ENCODE assay signal across 8 cellular contexts in the genomic region with DNA sequence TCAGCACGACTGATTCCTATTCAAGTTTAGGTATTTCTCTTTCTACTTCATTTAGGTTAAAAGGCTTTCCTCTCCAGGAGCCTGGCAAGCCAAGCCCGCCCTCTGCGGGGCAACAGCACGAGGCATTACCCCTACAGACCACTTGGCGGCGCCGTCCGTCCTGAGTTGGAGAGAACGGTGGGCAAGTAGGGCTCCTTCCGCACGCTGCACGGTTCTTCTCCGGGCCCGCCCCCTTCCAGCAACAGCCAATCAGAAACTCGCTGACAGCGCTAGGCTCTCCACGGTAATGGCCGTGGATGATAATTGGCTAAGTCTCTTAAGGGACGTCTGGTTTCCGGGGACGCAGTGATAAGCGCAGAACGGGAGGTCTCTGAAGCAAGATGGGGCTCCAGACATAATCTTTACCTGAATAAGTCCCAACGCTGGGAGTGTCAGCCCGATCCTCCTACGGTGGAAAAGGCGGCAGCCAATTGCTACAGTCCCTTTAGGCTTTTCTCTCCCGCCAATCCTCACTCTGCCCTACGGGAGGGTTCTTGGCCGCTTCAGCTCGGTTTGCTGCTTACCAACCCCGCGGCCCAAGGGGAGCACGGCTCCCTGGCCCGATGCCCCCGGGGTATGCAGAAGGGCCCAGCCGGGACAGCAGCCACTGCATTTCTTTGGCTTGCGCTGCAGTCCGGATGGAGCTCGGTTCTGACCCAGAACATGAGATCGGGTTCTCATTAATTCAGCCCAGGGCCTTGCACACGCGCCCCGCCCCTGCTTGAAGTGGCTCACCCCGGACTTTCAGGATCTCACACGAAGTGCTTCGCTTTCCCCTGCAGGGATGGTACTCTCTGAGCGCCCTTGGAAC.
DNase-seq lines count a peak whose midpoint lies in the region; ATAC-seq and TF ChIP-seq lines count a peak whose summit lies in the region.

No MANE protein-coding gene starts in this region.

- peak overlapping the region; percentile 93 for H3K4me3 Mint-ChIP-seq in activated naive CD8-positive, alpha-beta T cell treated with anti-CD3 and anti-CD28 coated beads, Interleukin-2, amount 10 ng/mL, durations not matched to agents 7 days and 5 days

- H3K36me3 Mint-ChIP-seq in activated naive CD8-positive, alpha-beta T cell treated with anti-CD3 and anti-CD28 coated beads, Interleukin-2, amount 10 ng/mL, durations not matched to agents 7 days and 5 days: no peaks in the 10 kb centered on the region

- TF ChIP-seq CTCF in GM10248 (IDR thresholded peaks at IDR 0.05; ENCODE audit: control extremely low read depth, extremely low read depth, low read depth, missing control alignments): peak; percentile 99
- TF ChIP-seq CTCF in ovary (IDR thresholded peaks at IDR 0.05): peak; percentile 93 to 98 (median 97)
- TF ChIP-seq CTCF in tibial artery (IDR thresholded peaks at IDR 0.05): peak; percentile 86 to 95

- peak; percentile 8 for TF ChIP-seq POLR2A in ovary (IDR thresholded peaks at IDR 0.05)

- H3K27me3 Mint-ChIP-seq in activated naive CD8-positive, alpha-beta T cell treated with anti-CD3 and anti-CD28 coated beads, Interleukin-2, amount 10 ng/mL, durations not matched to agents 7 days and 5 days: peaks cover 5% of the 10 kb centered on the region

- H3K27ac ChIP-seq in ovary: peak overlapping the region; percentile 17 to 70
- H3K27ac ChIP-seq in tibial artery: peak overlapping the region; percentile 74 to 87

- CTCF ChIA-PET in GM10248 (lab: Yijun Ruan, JAX): interaction anchor here (0.7 to 18.5 kb wide), 18 partner anchors 9 to 272 kb away, joined by 3 to 420 read pairs (median 4); no protein-coding TSS in a partner anchor

- H3K27ac Mint-ChIP-seq in activated naive CD8-positive, alpha-beta T cell treated with anti-CD3 and anti-CD28 coated beads, Interleukin-2, amount 10 ng/mL, durations not matched to agents 7 days and 5 days: peak overlapping the region; percentile 93

- H3K36me3 ChIP-seq in ovary (no peaks in the 10 kb centered on the region), tibial artery (no peaks in the 10 kb centered on the region)

- POLR2A ChIA-PET in GM10248 (lab: Yijun Ruan, JAX): no interaction called here
- POLR2A ChIA-PET in activated naive CD8-positive, alpha-beta T cell treated with anti-CD3 and anti-CD28 coated beads, Interleukin-2, amount 10 ng/mL, durations not matched to agents 7 days and 5 days (lab: Charles Lee): interaction anchor here (0.6 kb wide), 2 partner anchors 331 to 1192 kb away, joined by 3 to 4 read pairs; no protein-coding TSS in a partner anchor

- H3K4me1 ChIP-seq in ovary (ENCODE audit: insufficient read depth): peaks cover 4% of the 10 kb centered on the region
- H3K4me1 ChIP-seq in tibial artery: peaks cover 0 to 12% (median 8%) of the 10 kb centered on the region in 4 donors

- no peak for TF ChIP-seq EP300 in ovary (IDR thresholded peaks at IDR 0.05)

- peaks cover 5% of the 10 kb centered on the region for H3K4me1 Mint-ChIP-seq in activated naive CD8-positive, alpha-beta T cell treated with anti-CD3 and anti-CD28 coated beads, Interleukin-2, amount 10 ng/mL, durations not matched to agents 7 days and 5 days

- DNase-seq in GM10248 (ENCODE audit: extremely low spot score): peak; percentile 94
- peak; percentile 89 for DNase-seq in NCI-H1048 (lab: John Stamatoyannopoulos, UW)
- peak; percentile 97 for DNase-seq in activated naive CD8-positive, alpha-beta T cell treated with anti-CD3 and anti-CD28 coated beads, Interleukin-2, amount 10 ng/mL, durations not matched to agents 7 days and 5 days
- peak; percentile 94 for DNase-seq in Right ventricle myocardium inferior (ENCODE audit: missing footprints)
- DNase-seq in ovary: peak; percentile 95 to 98 (median 97)
- peak; percentile 93 to 98 for DNase-seq in tibial artery

- H3K4me3 ChIP-seq in ovary (peak overlapping the region; percentile 82), tibial artery (peak overlapping the region; percentile 66 to 89)

- H3K9me3 Mint-ChIP-seq in activated naive CD8-positive, alpha-beta T cell treated with anti-CD3 and anti-CD28 coated beads, Interleukin-2, amount 10 ng/mL, durations not matched to agents 7 days and 5 days: no peaks in the 10 kb centered on the region

- WGBS in ovary, 3 donors: 0 to 1% (median 1%) methylated on average over 48 of the region's 48 CpGs

- intact Hi-C loops in Right ventricle myocardium inferior (cut with DNase I): no loop called here
- intact Hi-C loops in ovary (cut with DNase I): no loop called here
- intact Hi-C loops in tibial artery (cut with DNase I; ENCODE audit: low total_unique reads): no loop called here

- H3K9me3 ChIP-seq in ovary (no peaks in the 10 kb centered on the region), tibial artery (no peaks in the 10 kb centered on the region)

- ATAC-seq in HG02571 (IDR thresholded peaks at IDR 0.05; ENCODE audit: unreplicated experiment) (peak; percentile 100), SK-N-SH treated with all-trans-retinoic acid at 6 μM for 48 hours (peak; percentile 100), Right ventricle myocardium inferior (peak; percentile 99)
- ATAC-seq in activated naive CD8-positive, alpha-beta T cell treated with anti-CD3 and anti-CD28 coated beads, Interleukin-2, amount 10 ng/mL, durations not matched to agents 7 days and 5 days (ENCODE audit: low read depth): peak; percentile 100

- H3K27me3 ChIP-seq in ovary: no peaks in the 10 kb centered on the region
- H3K27me3 ChIP-seq in tibial artery: peaks cover 0 to 8% of the 10 kb centered on the region in 2 donors

TF ChIP-seq in SK-N-SH treated with all-trans-retinoic acid at 6 μM for 48 hours, 23 proteins besides CTCF, POLR2A, EP300 and RAD21:
- TF ChIP-seq ZFP3 (CRISPR knock-in tag; IDR thresholded peaks at IDR 0.05): 0 out of 2 replicates have a peak, but pooled peaks have one; percentile 41
- TF ChIP-seq, protein P1, sequence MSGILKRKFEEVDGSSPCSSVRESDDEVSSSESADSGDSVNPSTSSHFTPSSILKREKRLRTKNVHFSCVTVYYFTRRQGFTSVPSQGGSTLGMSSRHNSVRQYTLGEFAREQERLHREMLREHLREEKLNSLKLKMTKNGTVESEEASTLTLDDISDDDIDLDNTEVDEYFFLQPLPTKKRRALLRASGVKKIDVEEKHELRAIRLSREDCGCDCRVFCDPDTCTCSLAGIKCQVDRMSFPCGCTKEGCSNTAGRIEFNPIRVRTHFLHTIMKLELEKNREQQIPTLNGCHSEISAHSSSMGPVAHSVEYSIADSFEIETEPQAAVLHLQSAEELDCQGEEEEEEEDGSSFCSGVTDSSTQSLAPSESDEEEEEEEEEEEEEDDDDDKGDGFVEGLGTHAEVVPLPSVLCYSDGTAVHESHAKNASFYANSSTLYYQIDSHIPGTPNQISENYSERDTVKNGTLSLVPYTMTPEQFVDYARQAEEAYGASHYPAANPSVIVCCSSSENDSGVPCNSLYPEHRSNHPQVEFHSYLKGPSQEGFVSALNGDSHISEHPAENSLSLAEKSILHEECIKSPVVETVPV (CRISPR knock-in tag; IDR thresholded peaks at IDR 0.05): 0 out of 2 replicates have a peak, but pooled peaks have one; percentile 17
- TF ChIP-seq ZNF565 (CRISPR knock-in tag; conservative IDR thresholded peaks at IDR 0.05; ENCODE audit: low read depth): no peak

Comparison
In these comparisons a context has a peak if more than half of its experiments do, and no peak if none do; other contexts are left out.
1. Peak in every context shown above with its lines: DNase-seq, ATAC-seq, H3K4me3 ChIP-seq and H3K27ac ChIP-seq.